ENCODE assay signal across 1 cellular context in genomic region chrX:152830312-152831305, GRCh38.
A peak's percentile ranks its signal among the peaks of the same experiment; 100 is the strongest.
TF ChIP-seq lines count a peak whose summit lies in the region.

TSS of gene CETN2 (minus strand) at chrX:152830757. CDS start at chrX:152830710, 47 bp downstream.
TSS of gene NSDHL (plus strand) at chrX:152831063. CDS start at chrX:152846325, 15,262 bp downstream.

TF ChIP-seq in GM12878, 131 proteins besides CTCF, POLR2A, EP300 and RAD21 (continued from another document):
- TF ChIP-seq, protein P1, sequence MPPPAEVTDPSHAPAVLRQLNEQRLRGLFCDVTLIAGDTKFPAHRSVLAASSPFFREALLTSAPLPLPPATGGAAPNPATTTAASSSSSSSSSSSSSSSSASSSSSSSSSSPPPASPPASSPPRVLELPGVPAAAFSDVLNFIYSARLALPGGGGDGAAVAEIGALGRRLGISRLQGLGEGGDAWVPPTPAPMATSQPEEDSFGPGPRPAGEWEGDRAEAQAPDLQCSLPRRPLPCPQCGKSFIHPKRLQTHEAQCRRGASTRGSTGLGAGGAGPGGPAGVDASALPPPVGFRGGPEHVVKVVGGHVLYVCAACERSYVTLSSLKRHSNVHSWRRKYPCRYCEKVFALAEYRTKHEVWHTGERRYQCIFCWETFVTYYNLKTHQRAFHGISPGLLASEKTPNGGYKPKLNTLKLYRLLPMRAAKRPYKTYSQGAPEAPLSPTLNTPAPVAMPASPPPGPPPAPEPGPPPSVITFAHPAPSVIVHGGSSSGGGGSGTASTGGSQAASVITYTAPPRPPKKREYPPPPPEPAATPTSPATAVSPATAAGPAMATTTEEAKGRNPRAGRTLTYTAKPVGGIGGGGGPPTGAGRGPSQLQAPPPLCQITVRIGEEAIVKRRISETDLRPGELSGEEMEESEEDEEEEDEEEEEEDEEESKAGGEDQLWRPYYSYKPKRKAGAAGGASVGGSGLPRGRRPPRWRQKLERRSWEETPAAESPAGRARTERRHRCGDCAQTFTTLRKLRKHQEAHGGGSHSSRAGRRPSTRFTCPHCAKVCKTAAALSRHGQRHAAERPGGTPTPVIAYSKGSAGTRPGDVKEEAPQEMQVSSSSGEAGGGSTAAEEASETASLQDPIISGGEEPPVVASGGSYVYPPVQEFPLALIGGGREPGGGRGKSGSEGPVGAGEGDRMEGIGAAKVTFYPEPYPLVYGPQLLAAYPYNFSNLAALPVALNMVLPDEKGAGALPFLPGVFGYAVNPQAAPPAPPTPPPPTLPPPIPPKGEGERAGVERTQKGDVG (CRISPR knock-in tag; IDR thresholded peaks at IDR 0.05): no peak
- TF ChIP-seq SMAD1 (IDR thresholded peaks at IDR 0.05; ENCODE audit: low read depth, partially characterized antibody) (no peak), CHD1 (IDR thresholded peaks at IDR 0.05; ENCODE audit: low read depth, low read length) (no peak), CBFB (IDR thresholded peaks at IDR 0.05; ENCODE audit: low read depth) (0 out of 2 replicates have a peak, but pooled peaks have one; percentile 33), SPI1 (IDR thresholded peaks at IDR 0.05; ENCODE audit: borderline replicate concordance, insufficient read depth, low read depth, low read length) (no peak), CHD4 (IDR thresholded peaks at IDR 0.05) (no peak), CREB1 (IDR thresholded peaks at IDR 0.05; ENCODE audit: low read depth) (peak; percentile 78; the same call in 1 of the 2 replicates), RELB (IDR thresholded peaks at IDR 0.05; ENCODE audit: low read depth) (0 out of 2 replicates have a peak, but pooled peaks have one; percentile 32), TCF12 (IDR thresholded peaks at IDR 0.05; ENCODE audit: low read depth, low read length) (no peak), TCF3 (IDR thresholded peaks at IDR 0.05; ENCODE audit: borderline replicate concordance, insufficient read depth, low read depth, low read length) (no peak), CBX3 (IDR thresholded peaks at IDR 0.05; ENCODE audit: borderline replicate concordance, low read depth) (no peak), EED (IDR thresholded peaks at IDR 0.05; ENCODE audit: low read depth) (no peak), RAD51 (IDR thresholded peaks at IDR 0.05) (no peak)
- TF ChIP-seq, protein P2, sequence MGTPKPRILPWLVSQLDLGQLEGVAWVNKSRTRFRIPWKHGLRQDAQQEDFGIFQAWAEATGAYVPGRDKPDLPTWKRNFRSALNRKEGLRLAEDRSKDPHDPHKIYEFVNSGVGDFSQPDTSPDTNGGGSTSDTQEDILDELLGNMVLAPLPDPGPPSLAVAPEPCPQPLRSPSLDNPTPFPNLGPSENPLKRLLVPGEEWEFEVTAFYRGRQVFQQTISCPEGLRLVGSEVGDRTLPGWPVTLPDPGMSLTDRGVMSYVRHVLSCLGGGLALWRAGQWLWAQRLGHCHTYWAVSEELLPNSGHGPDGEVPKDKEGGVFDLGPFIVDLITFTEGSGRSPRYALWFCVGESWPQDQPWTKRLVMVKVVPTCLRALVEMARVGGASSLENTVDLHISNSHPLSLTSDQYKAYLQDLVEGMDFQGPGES (IDR thresholded peaks at IDR 0.05): peak; percentile 86
